In the genomic region with DNA sequence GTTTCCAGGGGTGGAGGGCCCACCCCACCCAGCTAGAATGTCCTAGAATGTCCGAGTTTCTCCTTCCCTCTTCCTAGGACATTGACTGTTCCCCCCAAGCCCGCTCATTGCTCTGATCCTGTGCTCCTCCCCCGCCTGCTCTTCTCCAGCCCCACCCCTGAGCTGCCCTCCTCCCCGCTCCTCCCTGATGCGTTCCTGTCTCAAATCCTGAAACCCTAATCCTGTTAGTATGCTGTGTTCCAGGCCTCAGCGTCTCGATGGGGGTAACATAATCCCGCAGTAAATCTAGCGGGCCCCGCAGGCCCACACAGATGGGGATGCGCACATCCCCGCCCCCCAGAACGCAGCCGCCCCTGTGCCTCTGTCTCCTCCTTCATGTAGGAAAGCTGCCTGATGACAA, we compare ENCODE assay signal across 1 cellular context.
TF ChIP-seq lines count a peak whose summit lies in the region.

No MANE protein-coding gene starts in this region.

TF ChIP-seq in GM23338, 12 proteins besides CTCF, POLR2A, EP300 and RAD21 (continued from another document):
- TF ChIP-seq, protein P1, sequence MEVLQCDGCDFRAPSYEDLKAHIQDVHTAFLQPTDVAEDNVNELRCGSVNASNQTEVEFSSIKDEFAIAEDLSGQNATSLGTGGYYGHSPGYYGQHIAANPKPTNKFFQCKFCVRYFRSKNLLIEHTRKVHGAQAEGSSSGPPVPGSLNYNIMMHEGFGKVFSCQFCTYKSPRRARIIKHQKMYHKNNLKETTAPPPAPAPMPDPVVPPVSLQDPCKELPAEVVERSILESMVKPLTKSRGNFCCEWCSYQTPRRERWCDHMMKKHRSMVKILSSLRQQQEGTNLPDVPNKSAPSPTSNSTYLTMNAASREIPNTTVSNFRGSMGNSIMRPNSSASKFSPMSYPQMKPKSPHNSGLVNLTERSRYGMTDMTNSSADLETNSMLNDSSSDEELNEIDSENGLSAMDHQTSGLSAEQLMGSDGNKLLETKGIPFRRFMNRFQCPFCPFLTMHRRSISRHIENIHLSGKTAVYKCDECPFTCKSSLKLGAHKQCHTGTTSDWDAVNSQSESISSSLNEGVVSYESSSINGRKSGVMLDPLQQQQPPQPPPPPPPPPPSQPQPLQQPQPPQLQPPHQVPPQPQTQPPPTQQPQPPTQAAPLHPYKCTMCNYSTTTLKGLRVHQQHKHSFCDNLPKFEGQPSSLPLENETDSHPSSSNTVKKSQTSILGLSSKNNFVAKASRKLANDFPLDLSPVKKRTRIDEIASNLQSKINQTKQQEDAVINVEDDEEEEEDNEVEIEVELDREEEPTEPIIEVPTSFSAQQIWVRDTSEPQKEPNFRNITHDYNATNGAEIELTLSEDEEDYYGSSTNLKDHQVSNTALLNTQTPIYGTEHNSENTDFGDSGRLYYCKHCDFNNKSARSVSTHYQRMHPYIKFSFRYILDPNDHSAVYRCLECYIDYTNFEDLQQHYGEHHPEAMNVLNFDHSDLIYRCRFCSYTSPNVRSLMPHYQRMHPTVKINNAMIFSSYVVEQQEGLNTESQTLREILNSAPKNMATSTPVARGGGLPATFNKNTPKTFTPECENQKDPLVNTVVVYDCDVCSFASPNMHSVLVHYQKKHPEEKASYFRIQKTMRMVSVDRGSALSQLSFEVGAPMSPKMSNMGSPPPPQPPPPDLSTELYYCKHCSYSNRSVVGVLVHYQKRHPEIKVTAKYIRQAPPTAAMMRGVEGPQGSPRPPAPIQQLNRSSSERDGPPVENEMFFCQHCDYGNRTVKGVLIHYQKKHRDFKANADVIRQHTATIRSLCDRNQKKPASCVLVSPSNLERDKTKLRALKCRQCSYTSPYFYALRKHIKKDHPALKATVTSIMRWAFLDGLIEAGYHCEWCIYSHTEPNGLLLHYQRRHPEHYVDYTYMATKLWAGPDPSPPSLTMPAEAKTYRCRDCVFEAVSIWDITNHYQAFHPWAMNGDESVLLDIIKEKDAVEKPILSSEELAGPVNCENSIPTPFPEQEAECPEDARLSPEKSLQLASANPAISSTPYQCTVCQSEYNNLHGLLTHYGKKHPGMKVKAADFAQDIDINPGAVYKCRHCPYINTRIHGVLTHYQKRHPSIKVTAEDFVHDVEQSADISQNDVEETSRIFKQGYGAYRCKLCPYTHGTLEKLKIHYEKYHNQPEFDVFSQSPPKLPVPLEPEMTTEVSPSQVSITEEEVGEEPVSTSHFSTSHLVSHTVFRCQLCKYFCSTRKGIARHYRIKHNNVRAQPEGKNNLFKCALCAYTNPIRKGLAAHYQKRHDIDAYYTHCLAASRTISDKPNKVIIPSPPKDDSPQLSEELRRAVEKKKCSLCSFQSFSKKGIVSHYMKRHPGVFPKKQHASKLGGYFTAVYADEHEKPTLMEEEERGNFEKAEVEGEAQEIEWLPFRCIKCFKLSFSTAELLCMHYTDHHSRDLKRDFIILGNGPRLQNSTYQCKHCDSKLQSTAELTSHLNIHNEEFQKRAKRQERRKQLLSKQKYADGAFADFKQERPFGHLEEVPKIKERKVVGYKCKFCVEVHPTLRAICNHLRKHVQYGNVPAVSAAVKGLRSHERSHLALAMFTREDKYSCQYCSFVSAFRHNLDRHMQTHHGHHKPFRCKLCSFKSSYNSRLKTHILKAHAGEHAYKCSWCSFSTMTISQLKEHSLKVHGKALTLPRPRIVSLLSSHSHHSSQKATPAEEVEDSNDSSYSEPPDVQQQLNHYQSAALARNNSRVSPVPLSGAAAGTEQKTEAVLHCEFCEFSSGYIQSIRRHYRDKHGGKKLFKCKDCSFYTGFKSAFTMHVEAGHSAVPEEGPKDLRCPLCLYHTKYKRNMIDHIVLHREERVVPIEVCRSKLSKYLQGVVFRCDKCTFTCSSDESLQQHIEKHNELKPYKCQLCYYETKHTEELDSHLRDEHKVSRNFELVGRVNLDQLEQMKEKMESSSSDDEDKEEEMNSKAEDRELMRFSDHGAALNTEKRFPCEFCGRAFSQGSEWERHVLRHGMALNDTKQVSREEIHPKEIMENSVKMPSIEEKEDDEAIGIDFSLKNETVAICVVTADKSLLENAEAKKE (CRISPR knock-in tag; IDR thresholded peaks at IDR 0.05) = no peak
- TF ChIP-seq ZNF331 (CRISPR knock-in tag; IDR thresholded peaks at IDR 0.05; ENCODE audit: low read depth) = no peak
- TF ChIP-seq CREB1 (CRISPR knock-in tag; IDR thresholded peaks at IDR 0.05; ENCODE audit: low read depth) = no peak
- no peak for TF ChIP-seq ZNF114 (CRISPR knock-in tag; IDR thresholded peaks at IDR 0.05)
